17 cellular contexts compared by ENCODE assay signal in genomic region chr4:999863-1000425, GRCh38. TPM values are rescaled to one million over a fixed set of nuclear protein-coding genes. Genes with fewer than 3 reads are reported as not detected.
"Had no signal": no experiment of that assay in that cellular context is flagged by ENCODE, and none has a peak within 500 bp of the region (broad histone marks: within the 10 kb centered on the region; RNA-seq: fewer than 3 reads in every experiment).

No MANE protein-coding gene starts in this region.

- H3K27ac ChIP-seq: foreskin keratinocyte, hepatocyte, stomach, thyroid gland had no signal

- DNase-seq: effector CD4-positive, alpha-beta T cell; endodermal cell; erythroblast; foreskin keratinocyte; kidney; left cardiac atrium; naive thymus-derived CD4-positive, alpha-beta T cell; posterior cingulate gyrus; small intestine; stimulated activated CD4-positive, alpha-beta T cell treated with anti-CD3 and anti-CD28 coated beads, Interleukin-12 subunit alpha, Interleukin-12 subunit beta, amount 100 ng/mL, for 4 hours; stimulated activated naive CD4-positive, alpha-beta T cell; stomach; thyroid gland had no signal

- H3K79me2 ChIP-seq: hepatocyte had no signal

- H3K4me2 ChIP-seq: hepatocyte had no signal

- H3K4me3 ChIP-seq: hepatocyte, stomach, thyroid gland had no signal

- H3K9me3 ChIP-seq: stomach, thyroid gland had no signal

- ATAC-seq: foreskin keratinocyte; left cardiac atrium; naive thymus-derived CD4-positive, alpha-beta T cell had no signal

- H3K4me1 ChIP-seq: foreskin keratinocyte had no signal

- H3K36me3 ChIP-seq: stomach, thyroid gland had no signal

- FAIRE-seq: colon, kidney, small intestine, urothelium cell line had no signal

- H2AFZ ChIP-seq: hepatocyte had no signal

RNA-seq across cellular contexts. Expression of gene SLC26A1, which starts 6.7 kb away (rescaled TPM):
- total RNA-seq: endothelial cell of umbilical vein, foreskin keratinocyte had no signal
- polyA plus RNA-seq: foreskin keratinocyte had no signal
